30 cellular contexts compared by ENCODE assay signal in genomic region chr1:21878840-21879478, GRCh38.
"Had no signal": no experiment of that assay in that cellular context is flagged by ENCODE, and none has a peak within 500 bp of the region (broad histone marks: within the 10 kb centered on the region; RNA-seq: fewer than 3 reads in every experiment).

No MANE protein-coding gene starts in this region.

- H3K27ac Mint-ChIP-seq: activated CD4-positive, alpha-beta memory T cell treated with anti-CD3 and anti-CD28 coated beads for 36 hours; activated naive CD4-positive, alpha-beta T cell treated with anti-CD3 and anti-CD28 coated beads, Interleukin-2, amount 10 ng/mL, durations not matched to agents 7 days and 5 days; activated naive CD8-positive, alpha-beta T cell; activated naive CD8-positive, alpha-beta T cell treated with anti-CD3 and anti-CD28 coated beads, Interleukin-2, amount 50 U/mL, for 24 hours; activated T-helper 1 cell treated with anti-CD3 and anti-CD28 coated beads, Interleukin-12 subunit alpha, Interleukin-12 subunit beta, Interleukin-2, Interleukin-4 antibody, amounts not matched to agents 30 ng/mL and 10 ng/mL and 1 ng/mL, durations not matched to agents 14 hours and 24 hours and 36 hours; brain; T-helper 1 cell treated with Interleukin-12 subunit alpha and Interleukin-12 subunit beta and Interleukin-4 antibody, amounts not matched to agents 30 μg/mL and 1 μg/mL, for 36 hours; T-helper 2 cell treated with Interferon-gamma antibody and Interleukin-4, amounts not matched to agents 5 μg/mL and 100 μg/mL, for 36 hours had no signal

- H3K27me3 ChIP-seq: Peyer's patch, SJSA1 had no signal

- FAIRE-seq: TTC549 had no signal

- H3K36me3 Mint-ChIP-seq: activated CD4-positive, alpha-beta memory T cell treated with anti-CD3 and anti-CD28 coated beads for 36 hours; activated naive CD4-positive, alpha-beta T cell treated with anti-CD3 and anti-CD28 coated beads, Interleukin-2, amount 10 ng/mL, durations not matched to agents 7 days and 5 days; activated naive CD8-positive, alpha-beta T cell had no signal

- H3K9ac ChIP-seq: SK-N-SH had no signal

- H3K4me1 Mint-ChIP-seq: activated naive CD4-positive, alpha-beta T cell treated with anti-CD3 and anti-CD28 coated beads, Interleukin-2, amount 10 ng/mL, durations not matched to agents 7 days and 5 days; activated naive CD8-positive, alpha-beta T cell treated with anti-CD3 and anti-CD28 coated beads, Interleukin-2, amount 50 U/mL, for 24 hours; brain had no signal

- H3K4me2 ChIP-seq: SK-N-SH had no signal

- H3K4me3 Mint-ChIP-seq: activated CD4-positive, alpha-beta memory T cell treated with anti-CD3 and anti-CD28 coated beads for 36 hours; activated naive CD4-positive, alpha-beta T cell treated with anti-CD3 and anti-CD28 coated beads, Interleukin-2, amount 10 ng/mL, durations not matched to agents 7 days and 5 days; activated naive CD8-positive, alpha-beta T cell; activated naive CD8-positive, alpha-beta T cell treated with anti-CD3 and anti-CD28 coated beads, Interleukin-2, amount 50 U/mL, for 24 hours; activated T-cell treated with anti-CD3 and anti-CD28 coated beads, Interleukin-2, amount 50 U/mL, for 4 hours; activated T-helper 1 cell treated with anti-CD3 and anti-CD28 coated beads, Interleukin-12 subunit alpha, Interleukin-12 subunit beta, Interleukin-2, Interleukin-4 antibody, amounts not matched to agents 30 ng/mL and 10 ng/mL and 1 ng/mL, durations not matched to agents 14 hours and 24 hours and 36 hours; brain; T-helper 1 cell treated with Interleukin-12 subunit alpha and Interleukin-12 subunit beta and Interleukin-4 antibody, amounts not matched to agents 30 μg/mL and 1 μg/mL, for 36 hours; T-helper 2 cell treated with Interferon-gamma antibody and Interleukin-4, amounts not matched to agents 5 μg/mL and 100 μg/mL, for 36 hours had no signal

- H3K9me3 ChIP-seq: Peyer's patch, SJSA1, SK-N-SH had no signal

- ATAC-seq: activated naive CD8-positive, alpha-beta T cell treated with anti-CD3 and anti-CD28 coated beads, Interleukin-2, amount 50 U/mL, for 24 hours; activated T-cell treated with anti-CD3 and anti-CD28 coated beads, Interleukin-2, amount 50 U/mL, for 4 hours; PC-3 had no signal

- H3K4me3 ChIP-seq: Peyer's patch, SJSA1 had no signal

- H3K27me3 Mint-ChIP-seq: activated CD4-positive, alpha-beta memory T cell treated with anti-CD3 and anti-CD28 coated beads for 36 hours; activated naive CD8-positive, alpha-beta T cell; activated naive CD8-positive, alpha-beta T cell treated with anti-CD3 and anti-CD28 coated beads, Interleukin-2, amount 50 U/mL, for 24 hours had no signal

- H3K9me3 Mint-ChIP-seq: activated CD4-positive, alpha-beta memory T cell treated with anti-CD3 and anti-CD28 coated beads for 36 hours; activated naive CD4-positive, alpha-beta T cell treated with anti-CD3 and anti-CD28 coated beads, Interleukin-2, amount 10 ng/mL, durations not matched to agents 7 days and 5 days; activated naive CD8-positive, alpha-beta T cell treated with anti-CD3 and anti-CD28 coated beads, Interleukin-2, amount 50 U/mL, for 24 hours; activated T-cell treated with anti-CD3 and anti-CD28 coated beads, Interleukin-2, amount 50 U/mL, for 4 hours; activated T-helper 1 cell treated with anti-CD3 and anti-CD28 coated beads, Interleukin-12 subunit alpha, Interleukin-12 subunit beta, Interleukin-2, Interleukin-4 antibody, amounts not matched to agents 30 ng/mL and 10 ng/mL and 1 ng/mL, durations not matched to agents 14 hours and 24 hours and 36 hours; brain; T-helper 1 cell treated with Interleukin-12 subunit alpha and Interleukin-12 subunit beta and Interleukin-4 antibody, amounts not matched to agents 30 μg/mL and 1 μg/mL, for 36 hours; T-helper 2 cell treated with Interferon-gamma antibody and Interleukin-4, amounts not matched to agents 5 μg/mL and 100 μg/mL, for 36 hours had no signal

- H3K27ac ChIP-seq: Peyer's patch, SJSA1 had no signal

- H3K4me1 ChIP-seq: Peyer's patch, SJSA1 had no signal

- DNase-seq: activated CD4-positive, alpha-beta memory T cell treated with anti-CD3 and anti-CD28 coated beads for 36 hours; activated CD4-positive, alpha-beta T cell treated with anti-CD3 and anti-CD28 coated beads for 4 hours; activated CD4-positive, alpha-beta T cell treated with anti-CD3 and anti-CD28 coated beads, Interleukin-2, amount 50 U/mL, for 1 hour; activated CD8-positive, alpha-beta memory T cell treated with anti-CD3 and anti-CD28 coated beads, Interleukin-2, amount 50 U/mL, for 4 hours; activated gamma-delta T cell treated with Interleukin-2 at 50 U/mL for 16 hours; activated naive CD4-positive, alpha-beta T cell treated with anti-CD3 and anti-CD28 coated beads, Interleukin-2, amount 10 ng/mL, durations not matched to agents 7 days and 5 days; activated naive CD8-positive, alpha-beta T cell treated with anti-CD3 and anti-CD28 coated beads, Interleukin-2, amount 50 U/mL, for 24 hours; activated T-cell treated with anti-CD3 and anti-CD28 coated beads for 4 hours; activated T-cell treated with anti-CD3 and anti-CD28 coated beads, Interleukin-2, amount 50 U/mL, for 4 hours; anterior cingulate cortex; Karpas-422; KBM-7; NCI-H1105; NCI-H1417 treated with DMSO at 0.1 percent for 48 hours; NCI-H1930; NCI-H2081 treated with DMSO at 0.1 percent for 48 hours; NCI-H345; NCI-H524 treated with DMSO at 0.1 percent for 48 hours; PC-3; Peyer's patch; RPMI8226; SHP77 treated with DMSO at 0.1 percent for 48 hours; SK-N-SH had no signal
